In the genomic region with DNA sequence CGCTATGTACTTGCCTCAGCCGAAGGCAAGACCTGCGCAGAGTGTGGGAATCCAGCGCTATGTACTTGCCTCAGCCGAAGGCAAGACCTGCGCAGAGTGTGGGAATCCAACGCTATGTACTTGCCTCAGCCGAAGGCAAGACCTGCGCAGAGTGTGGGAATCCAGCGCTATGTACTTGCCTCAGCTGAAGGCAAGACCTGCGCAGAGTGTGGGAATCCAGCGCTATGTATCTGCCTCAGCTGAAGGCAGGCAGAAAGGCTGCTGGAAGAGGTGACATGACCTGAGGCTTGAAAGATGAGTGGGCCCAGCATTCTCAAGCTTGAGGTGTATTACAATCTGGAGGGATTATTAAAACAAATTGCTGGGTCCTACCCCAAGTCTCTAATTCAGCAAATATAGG, we compare ENCODE assay signal across 2 cellular contexts.
DNase-seq lines count a peak whose midpoint lies in the region; ATAC-seq and TF ChIP-seq lines count a peak whose summit lies in the region.
"Not testable (repeated sequence)": the region's sequence is repeated elsewhere in the genome, so short reads cannot be mapped to it uniquely, and the experiment has no call there.

No MANE protein-coding gene starts in this region.

- intact Hi-C loops in upper lobe of right lung (cut with DNase I), result not testable (repeated sequence)

- not testable (repeated sequence) for TF ChIP-seq CTCF in upper lobe of right lung (IDR thresholded peaks at IDR 0.05)

- H3K27ac ChIP-seq in trophoblast cell (ENCODE audit: low read depth, low read length), result not testable (repeated sequence)
- peak overlapping the region; percentile 34 for H3K27ac ChIP-seq in upper lobe of right lung

- H3K4me2 ChIP-seq in trophoblast cell (ENCODE audit: low read length), result not testable (repeated sequence)

- H3K23ac ChIP-seq in trophoblast cell (ENCODE audit: low read length), result not testable (repeated sequence)

- H2AK5ac ChIP-seq in trophoblast cell (ENCODE audit: low read length), result not testable (repeated sequence)

- not testable (repeated sequence) for H2BK5ac ChIP-seq in trophoblast cell (ENCODE audit: low read depth, low read length, poor library complexity)

- H3K36me3 ChIP-seq in trophoblast cell (ENCODE audit: control insufficient read depth in 1 of 2, insufficient read depth in 2 of 2, low read length in 2 of 2); upper lobe of right lung: not testable (repeated sequence)

- H3K4ac ChIP-seq in trophoblast cell (ENCODE audit: low read depth, low read length), result not testable (repeated sequence)

- H4K12ac ChIP-seq in trophoblast cell (ENCODE audit: low read depth, low read length), result not testable (repeated sequence)

- not testable (repeated sequence) for H3K14ac ChIP-seq in trophoblast cell (ENCODE audit: low read length)

- not testable (repeated sequence) for H3K9ac ChIP-seq in trophoblast cell (ENCODE audit: low read length)

- DNase-seq in trophoblast cell, result peak; percentile 26 to 40
- not testable (repeated sequence) for DNase-seq in upper lobe of right lung

- not testable (repeated sequence) for H2BK120ac ChIP-seq in trophoblast cell (ENCODE audit: insufficient read depth, low read length, poor library complexity)

- ATAC-seq in upper lobe of right lung, result not testable (repeated sequence)

- WGBS in trophoblast cell (ENCODE audit: extremely low coverage, insufficient coverage, insufficient read length), result no CpG with 5 or more reads among the region's 12 CpGs

- H3K79me1 ChIP-seq in trophoblast cell (ENCODE audit: low read length), result not testable (repeated sequence)

- not testable (repeated sequence) for H2BK12ac ChIP-seq in trophoblast cell (ENCODE audit: low read length)

- not testable (repeated sequence) for H3K27me3 ChIP-seq in trophoblast cell (ENCODE audit: insufficient read depth, low read length); upper lobe of right lung

- H4K8ac ChIP-seq in trophoblast cell (ENCODE audit: low read depth, low read length), result not testable (repeated sequence)

- H3K4me3 ChIP-seq in trophoblast cell (ENCODE audit: low read depth, low read length); upper lobe of right lung: not testable (repeated sequence)

- not testable (repeated sequence) for H3K79me2 ChIP-seq in trophoblast cell (ENCODE audit: control insufficient read depth, insufficient read depth, low read length, poor library complexity)

- H3K18ac ChIP-seq in trophoblast cell (ENCODE audit: low read length), result not testable (repeated sequence)

- H4K91ac ChIP-seq in trophoblast cell (ENCODE audit: low read depth, low read length), result not testable (repeated sequence)

- H3K9me3 ChIP-seq in trophoblast cell (ENCODE audit: insufficient read depth, low read depth, low read length); upper lobe of right lung: not testable (repeated sequence)

- not testable (repeated sequence) for H2AFZ ChIP-seq in trophoblast cell (ENCODE audit: insufficient read depth, low read length, poor library complexity)

- not testable (repeated sequence) for H3K4me1 ChIP-seq in trophoblast cell (ENCODE audit: control insufficient read depth in 1 of 2, insufficient read depth in 2 of 2, low read length in 2 of 2)
- H3K4me1 ChIP-seq in upper lobe of right lung, result peaks cover 25% of the 10 kb centered on the region
